8 cellular contexts compared by ENCODE assay signal in the genomic region with DNA sequence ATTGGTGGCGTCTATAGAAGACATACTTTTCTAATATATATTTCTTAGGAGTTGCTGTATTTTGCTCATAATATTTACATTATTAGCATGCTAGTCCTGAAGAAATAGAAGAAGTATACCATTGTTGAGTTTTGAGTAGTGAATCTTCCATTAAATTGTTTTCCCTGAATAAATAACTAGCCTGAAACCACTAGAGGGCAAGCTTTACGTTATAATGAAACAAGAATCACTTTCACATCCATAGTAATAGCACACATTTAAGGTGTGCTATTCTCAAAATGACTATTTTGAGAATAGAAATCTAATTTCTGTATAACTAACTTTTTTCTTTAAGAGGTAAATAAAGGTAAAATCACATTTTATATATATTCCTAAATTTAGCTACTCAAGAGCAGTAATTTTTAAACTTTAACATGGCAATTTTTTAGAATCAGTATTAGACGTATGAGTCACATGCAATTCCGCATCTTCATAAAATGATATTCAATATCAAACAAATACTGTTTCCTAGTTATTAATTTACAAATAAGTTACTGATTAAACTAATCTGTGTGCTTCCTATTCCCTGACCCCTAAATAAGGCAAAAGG.
DNase-seq lines count a peak whose midpoint lies in the region; ATAC-seq, FAIRE-seq and TF ChIP-seq lines count a peak whose summit lies in the region.

No MANE protein-coding gene starts in this region.

- H3K27ac ChIP-seq in esophagus squamous epithelium (no peak overlapping the region), ascending aorta (no peak overlapping the region)

- no peak overlapping the region for H3K4me3 ChIP-seq in esophagus squamous epithelium
- H3K4me3 ChIP-seq in ascending aorta: no peak overlapping the region

- DNase-seq in D721Med (ENCODE audit: insufficient read length, low spot score) (peak; percentile 13), NCI-H774 (lab: John Stamatoyannopoulos, UW) (peak; percentile 40), esophagus squamous epithelium (lab: John Stamatoyannopoulos, UW) (no peak), ascending aorta (ENCODE audit: low spot score in 2 of 2) (no peak)
- DNase-seq in activated CD8-positive, alpha-beta memory T cell treated with anti-CD3 and anti-CD28 coated beads, Interleukin-2, amount 50 U/mL, for 48 hours: no peak

- H3K9me3 ChIP-seq in esophagus squamous epithelium (no peaks in the 10 kb centered on the region), ascending aorta (no peaks in the 10 kb centered on the region)

- intact Hi-C loops in esophagus squamous epithelium (cut with DNase I) (no loop called here), ascending aorta (cut with DNase I) (no loop called here)

- H3K27me3 ChIP-seq in esophagus squamous epithelium (no peaks in the 10 kb centered on the region), ascending aorta (no peaks in the 10 kb centered on the region)

- TF ChIP-seq CTCF in D721Med (IDR thresholded peaks at IDR 0.05; ENCODE audit: insufficient read depth, missing control alignments) (peak; percentile 73), esophagus squamous epithelium (IDR thresholded peaks at IDR 0.05) (peak in 4 of 6 experiments; percentile 11 to 41 (median 16)), ascending aorta (IDR thresholded peaks at IDR 0.05) (peak in 1 of 3 experiments; percentile 24)

- peak; percentile 82 for ATAC-seq in GM19438 (IDR thresholded peaks at IDR 0.05; ENCODE audit: low read depth, unreplicated experiment)
- ATAC-seq in HG03432 (IDR thresholded peaks at IDR 0.05; ENCODE audit: unreplicated experiment): peak; percentile 91
- ATAC-seq in esophagus mucosa: no peak

- FAIRE-seq in D721Med (lab: Jason Lieb, UNC): no peak

- TF ChIP-seq POLR2A in esophagus squamous epithelium (IDR thresholded peaks at IDR 0.05): no peak

- no peaks in the 10 kb centered on the region for H3K4me1 ChIP-seq in esophagus squamous epithelium
- H3K4me1 ChIP-seq in ascending aorta: no peaks in the 10 kb centered on the region

- H3K36me3 ChIP-seq in esophagus squamous epithelium: no peaks in the 10 kb centered on the region
- H3K36me3 ChIP-seq in ascending aorta: no peaks in the 10 kb centered on the region

- 56 to 62% methylated on average over 4 of the region's 4 CpGs for WGBS in esophagus squamous epithelium, 2 donors

Comparison
In these comparisons a context has a peak if more than half of its experiments do, and no peak if none do; other contexts are left out.
1. DNase-seq: peak in D721Med (single experiment) and NCI-H774 (single experiment); none in esophagus squamous epithelium (single experiment), activated CD8-positive, alpha-beta memory T cell treated with anti-CD3 and anti-CD28 coated beads, Interleukin-2, amount 50 U/mL, for 48 hours (single experiment) and ascending aorta (0 of 2).